8 cellular contexts compared by ENCODE assay signal in the genomic region with DNA sequence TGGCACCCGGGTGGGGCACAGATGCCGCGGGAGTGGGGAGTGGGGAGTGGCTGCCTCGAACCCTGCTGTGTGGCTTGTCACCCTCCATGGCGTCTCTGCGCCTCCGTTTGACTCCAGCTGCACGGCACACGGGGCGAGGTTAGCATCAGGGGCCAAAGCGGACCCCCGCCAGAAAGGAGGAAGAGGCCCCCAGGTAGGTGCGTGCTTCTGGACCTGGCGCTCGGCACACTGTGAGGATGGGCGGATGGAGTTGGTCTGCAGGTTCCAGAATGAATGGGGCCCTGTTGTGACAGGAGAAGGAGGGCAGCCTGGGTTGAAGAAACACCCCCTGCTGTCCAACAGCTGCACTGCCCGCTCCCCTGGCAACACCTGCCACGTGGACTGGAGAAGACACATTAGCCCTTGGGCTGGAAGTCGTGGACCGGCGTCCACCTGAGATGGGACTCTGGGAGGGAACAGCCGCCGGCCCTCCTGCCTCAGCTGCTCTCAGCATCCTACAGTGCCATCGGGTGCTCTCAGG. TPM values are rescaled to one million over a fixed set of nuclear protein-coding genes. Genes with fewer than 3 reads are reported as not detected.
DNase-seq lines count a peak whose midpoint lies in the region; ATAC-seq and TF ChIP-seq lines count a peak whose summit lies in the region.

No MANE protein-coding gene starts in this region.

- TF ChIP-seq POLR2A in lower leg skin (IDR thresholded peaks at IDR 0.05) (no peak), vagina (IDR thresholded peaks at IDR 0.05) (no peak)

- TF ChIP-seq CTCF in GM23338 (conservative IDR thresholded peaks at IDR 0.05; ENCODE audit: low read depth in 2 of 2): peak; percentile 18 to 28; a peak in 3 of 4 replicates
- TF ChIP-seq CTCF in astrocyte of the spinal cord (IDR thresholded peaks at IDR 0.05; ENCODE audit: low read depth, low read length): peak; percentile 30
- no peak for TF ChIP-seq CTCF in lower leg skin (IDR thresholded peaks at IDR 0.05)
- TF ChIP-seq CTCF in vagina (IDR thresholded peaks at IDR 0.05): no peak

- intact Hi-C loops in CD4-positive, alpha-beta memory T cell (cut with micrococcal nuclease): no loop called here
- intact Hi-C loops in lower leg skin (cut with DNase I; ENCODE audit: low total_unique reads): no loop called here
- intact Hi-C loops in vagina (cut with DNase I): no loop called here

- WGBS in lower leg skin, 2 donors: 77 to 86% methylated on average over 19 to 24 of the region's 24 CpGs

- 0 out of 2 replicates have a peak, but pooled peaks cover 6% of the 10 kb centered on the region for H3F3A ChIP-seq in GM23338 (replicated peaks; ENCODE audit: low read depth)

- H3K9me3 Mint-ChIP-seq in CD4-positive, alpha-beta memory T cell: no peaks in the 10 kb centered on the region
- peaks cover 2% of the 10 kb centered on the region; the same call in 2 of the 3 replicates for H3K9me3 Mint-ChIP-seq in GM23338
- H3K9me3 Mint-ChIP-seq in naive thymus-derived CD8-positive, alpha-beta T cell: no peaks in the 10 kb centered on the region

- POLR2A ChIA-PET in CD4-positive, alpha-beta memory T cell (lab: Charles Lee; ENCODE audit: partially characterized antibody): interaction anchor here (0.8 to 6.3 kb wide), 10 partner anchors 9 to 196 kb away, joined by 3 to 65 read pairs (median 8); a partner anchor contains a TSS
- POLR2A ChIA-PET in naive thymus-derived CD8-positive, alpha-beta T cell (lab: Charles Lee): interaction anchor here (0.6 to 4.6 kb wide), 10 partner anchors 9 to 237 kb away, joined by 3 to 64 read pairs (median 7); a partner anchor contains a TSS
- POLR2A ChIA-PET in HEK293T (lab: Yijun Ruan, JAX): interaction anchor here (1.3 to 1.7 kb wide), 2 partner anchors 10 to 50 kb away, joined by 3 to 11 read pairs; a partner anchor contains a TSS

- no peaks in the 10 kb centered on the region for H3K27me3 Mint-ChIP-seq in CD4-positive, alpha-beta memory T cell
- H3K27me3 Mint-ChIP-seq in GM23338 (ENCODE audit: insufficient read depth, low read depth, poor library complexity): peaks cover 45% of the 10 kb centered on the region
- no peaks in the 10 kb centered on the region for H3K27me3 Mint-ChIP-seq in naive thymus-derived CD8-positive, alpha-beta T cell

- no peaks in the 10 kb centered on the region for H3K36me3 ChIP-seq in CD4-positive, alpha-beta memory T cell (ENCODE audit: insufficient read depth, low read length)
- H3K36me3 ChIP-seq in GM23338 (ENCODE audit: insufficient read depth) (no peaks in the 10 kb centered on the region), vagina (no peaks in the 10 kb centered on the region)

- no peaks in the 10 kb centered on the region for H3K79me2 ChIP-seq in GM23338 (replicated peaks; ENCODE audit: insufficient read depth)

- no peak overlapping the region for H2AFZ ChIP-seq in GM23338

- DNase-seq in CD4-positive, alpha-beta memory T cell: no peak
- DNase-seq in GM23338 (ENCODE audit: low spot score) (peak; percentile 44), astrocyte of the spinal cord (ENCODE audit: low read depth, low spot score) (no peak), HEK293T (ENCODE audit: extremely low spot score) (no peak), lower leg skin (ENCODE audit: low spot score in 2 of 2) (no peak), DMS79 treated with DMSO at 0.1 percent for 48 hours (lab: John Stamatoyannopoulos, UW) (no peak), vagina (ENCODE audit: extremely low spot score in 2 of 2) (no peak)
- no peak for DNase-seq in naive thymus-derived CD8-positive, alpha-beta T cell

- no peaks in the 10 kb centered on the region for H3K9me3 ChIP-seq in CD4-positive, alpha-beta memory T cell (ENCODE audit: control insufficient read depth in 1 of 2, low read length in 2 of 2)
- H3K9me3 ChIP-seq in vagina: no peaks in the 10 kb centered on the region

- peaks cover 35% of the 10 kb centered on the region for H3K4me1 ChIP-seq in CD4-positive, alpha-beta memory T cell (ENCODE audit: insufficient read depth, low read length)
- H3K4me1 ChIP-seq in GM23338 (ENCODE audit: insufficient read depth) (peaks cover 33% of the 10 kb centered on the region), vagina (peaks cover 47% of the 10 kb centered on the region)

- H3K27me3 ChIP-seq in CD4-positive, alpha-beta memory T cell (ENCODE audit: insufficient read depth, low read length): no peaks in the 10 kb centered on the region
- 0 out of 2 replicates have a peak, but pooled peaks cover 4% of the 10 kb centered on the region for H3K27me3 ChIP-seq in GM23338 (ENCODE audit: insufficient read depth)
- H3K27me3 ChIP-seq in vagina: no peaks in the 10 kb centered on the region

- peaks cover 9 to 51% (median 23%) of the 10 kb centered on the region in 4 donors for H3K4me1 Mint-ChIP-seq in CD4-positive, alpha-beta memory T cell
- peaks cover 33% of the 10 kb centered on the region for H3K4me1 Mint-ChIP-seq in GM23338
- H3K4me1 Mint-ChIP-seq in naive thymus-derived CD8-positive, alpha-beta T cell: peaks cover 10 to 56% (median 33%) of the 10 kb centered on the region in 4 donors

- no peaks in the 10 kb centered on the region for H3K9me2 ChIP-seq in GM23338 (ENCODE audit: insufficient read depth)

- peak overlapping the region in 2 of 8 donors; percentile 32 to 48 for H3K4me3 Mint-ChIP-seq in CD4-positive, alpha-beta memory T cell
- no peak overlapping the region for H3K4me3 Mint-ChIP-seq in GM23338
- peak overlapping the region in 8 of 10 donors; percentile 3 to 92 (median 36) for H3K4me3 Mint-ChIP-seq in naive thymus-derived CD8-positive, alpha-beta T cell

- CTCF ChIA-PET in CD4-positive, alpha-beta memory T cell (lab: Charles Lee; ENCODE audit: partially characterized antibody): interaction anchor here (1.7 to 2.6 kb wide), 4 partner anchors 10 to 77 kb away, joined by 4 to 14 read pairs (median 7); a partner anchor contains a TSS
- CTCF ChIA-PET in HEK293T (lab: Yijun Ruan, JAX): no interaction called here

- in situ Hi-C loops in astrocyte of the spinal cord (cut with HindIII; ENCODE audit: low sequenced_read_pairs): no loop called here

- H3K4me2 ChIP-seq in GM23338: no peak overlapping the region

- H3K4me3 ChIP-seq in CD4-positive, alpha-beta memory T cell (ENCODE audit: low read length in 2 of 2): no peak overlapping the region
- H3K4me3 ChIP-seq in GM23338: no peak overlapping the region
- H3K4me3 ChIP-seq in astrocyte of the spinal cord (ENCODE audit: low read depth, low read length): no peak overlapping the region
- no peak overlapping the region for H3K4me3 ChIP-seq in lower leg skin (ENCODE audit: low read depth, poor library complexity, severe bottlenecking)
- H3K4me3 ChIP-seq in vagina: no peak overlapping the region

- peak overlapping the region in 5 of 7 donors; percentile 37 to 83 (median 70) for H3K27ac Mint-ChIP-seq in CD4-positive, alpha-beta memory T cell
- H3K27ac Mint-ChIP-seq in GM23338: no peak overlapping the region
- H3K27ac Mint-ChIP-seq in naive thymus-derived CD8-positive, alpha-beta T cell: peak overlapping the region in 9 of 10 donors; percentile 52 to 98 (median 78)

- H3K27ac ChIP-seq in CD4-positive, alpha-beta memory T cell (ENCODE audit: low read depth, low read length): peak overlapping the region; percentile 65
- H3K27ac ChIP-seq in GM23338 (ENCODE audit: low read depth) (no peak overlapping the region), vagina (no peak overlapping the region)

- H4K20me1 ChIP-seq in GM23338 (replicated peaks; ENCODE audit: insufficient read depth): no peaks in the 10 kb centered on the region

- ATAC-seq in GM23338: no peak
- ATAC-seq in naive thymus-derived CD8-positive, alpha-beta T cell: no peak

- H3K36me3 Mint-ChIP-seq in CD4-positive, alpha-beta memory T cell: peaks cover 2 to 5% of the 10 kb centered on the region in 2 donors
- H3K36me3 Mint-ChIP-seq in GM23338 (ENCODE audit: low read depth): no peaks in the 10 kb centered on the region
- peaks cover 0 to 9% (median 6%) of the 10 kb centered on the region in 3 donors for H3K36me3 Mint-ChIP-seq in naive thymus-derived CD8-positive, alpha-beta T cell

TF ChIP-seq in HEK293T, 16 proteins besides CTCF, POLR2A, EP300 and RAD21 (continues in another document):
- no peak for TF ChIP-seq NFRKB (IDR thresholded peaks at IDR 0.05)
- no peak for TF ChIP-seq FOXA1 (IDR thresholded peaks at IDR 0.05)
- TF ChIP-seq BHLHE40 (IDR thresholded peaks at IDR 0.05; ENCODE audit: borderline replicate concordance): no peak
- no peak for TF ChIP-seq L3MBTL2 (conservative IDR thresholded peaks at IDR 0.05)

RNA-seq across cellular contexts. Expression of a gene that starts 9.4 kb away (rescaled TPM):
- 10 to 100 TPM; 26.5 to 27.7 TPM for total RNA-seq in CD4-positive, alpha-beta memory T cell
- polyA plus RNA-seq in CD4-positive, alpha-beta memory T cell: 1 to 10 TPM in 1 of 2 donors, under 1 TPM in 1; 0.03 to 3.5 TPM
- 692 and 849 TPM in 2 replicates for total RNA-seq in GM23338 (2014; rRNA removed; shearing (Covaris generic))
- 110 and 120 TPM in 2 replicates for polyA plus RNA-seq in GM23338 (2016; fragmentation: Nextera tagmentation; extraction: Ambion mirVana)
- 10 to 100 TPM; 28.3 to 32.3 TPM for total RNA-seq in naive thymus-derived CD8-positive, alpha-beta T cell
- 1 to 10 TPM in 1 of 3 donors, under 1 TPM in 2; 0.33 to 2.4 (median 0.80) TPM for polyA plus RNA-seq in naive thymus-derived CD8-positive, alpha-beta T cell
- total RNA-seq in lower leg skin (100 to 1,000 TPM; 141 to 424 (median 233) TPM), vagina (127 TPM)

RNA-seq across cellular contexts. Expression of a gene that starts 41.8 kb away (rescaled TPM):
- 100 to 1,000 TPM; 139 to 141 TPM for total RNA-seq in CD4-positive, alpha-beta memory T cell
- polyA plus RNA-seq in CD4-positive, alpha-beta memory T cell: 100 to 1,000 TPM in 1 of 2 donors, 10 to 100 TPM in 1; 48.1 to 138 TPM
- 110 and 122 TPM in 2 replicates for total RNA-seq in GM23338 (2014; rRNA removed; shearing (Covaris generic))
- 66.0 and 105 TPM in 2 replicates for polyA plus RNA-seq in GM23338 (2016; fragmentation: Nextera tagmentation; extraction: Ambion mirVana)
- 100 to 1,000 TPM; 142 to 151 TPM for total RNA-seq in naive thymus-derived CD8-positive, alpha-beta T cell
- polyA plus RNA-seq in naive thymus-derived CD8-positive, alpha-beta T cell: 100 to 1,000 TPM in 1 of 3 donors, 10 to 100 TPM in 2; 68.6 to 167 (median 92.1) TPM
- total RNA-seq in lower leg skin (100 to 1,000 TPM in 1 of 4 donors, 10 to 100 TPM in 3; 65.8 to 113 (median 89.8) TPM), vagina (72.4 TPM)

RNA-seq across cellular contexts. Expression of a gene that starts 55.7 kb away (rescaled TPM):
- total RNA-seq in CD4-positive, alpha-beta memory T cell: 10 to 100 TPM; 85.1 to 89.0 TPM
- 100 to 1,000 TPM; 139 to 148 TPM for polyA plus RNA-seq in CD4-positive, alpha-beta memory T cell
- total RNA-seq in GM23338 (2014; rRNA removed; shearing (Covaris generic)): 228 and 242 TPM in 2 replicates
- polyA plus RNA-seq in GM23338 (2016; fragmentation: Nextera tagmentation; extraction: Ambion mirVana): 136 and 148 TPM in 2 replicates
- 10 to 100 TPM; 88.2 to 91.4 TPM for total RNA-seq in naive thymus-derived CD8-positive, alpha-beta T cell
- 100 to 1,000 TPM; 122 to 140 (median 126) TPM for polyA plus RNA-seq in naive thymus-derived CD8-positive, alpha-beta T cell
- 10 to 100 TPM; 57.2 to 99.3 (median 79.1) TPM for total RNA-seq in lower leg skin
- total RNA-seq in vagina: 80.3 TPM

RNA-seq across cellular contexts. Expression of a gene that starts 55.8 kb away (rescaled TPM):
- 10 to 100 TPM; 37.6 to 44.0 TPM for total RNA-seq in CD4-positive, alpha-beta memory T cell
- polyA plus RNA-seq in CD4-positive, alpha-beta memory T cell: 1 to 10 TPM; 6.2 to 8.2 TPM
- total RNA-seq in GM23338 (2014; rRNA removed; shearing (Covaris generic)): 36.9 and 44.7 TPM in 2 replicates
- 18.0 and 18.9 TPM in 2 replicates for polyA plus RNA-seq in GM23338 (2016; fragmentation: Nextera tagmentation; extraction: Ambion mirVana)
- total RNA-seq in naive thymus-derived CD8-positive, alpha-beta T cell: 10 to 100 TPM; 38.5 to 42.1 TPM
- polyA plus RNA-seq in naive thymus-derived CD8-positive, alpha-beta T cell: 1 to 10 TPM; 2.2 to 8.5 (median 4.8) TPM
- total RNA-seq in lower leg skin (10 to 100 TPM; 44.8 to 83.7 (median 50.9) TPM), vagina (61.4 TPM)

Comparison
In these comparisons a context has a peak if more than half of its experiments do, and no peak if none do; other contexts are left out.
1. CTCF ChIP-seq: peak in GM23338 (2 of 2) and astrocyte of the spinal cord (single experiment); none in lower leg skin (0 of 3) and vagina (0 of 3).